In the genomic region with DNA sequence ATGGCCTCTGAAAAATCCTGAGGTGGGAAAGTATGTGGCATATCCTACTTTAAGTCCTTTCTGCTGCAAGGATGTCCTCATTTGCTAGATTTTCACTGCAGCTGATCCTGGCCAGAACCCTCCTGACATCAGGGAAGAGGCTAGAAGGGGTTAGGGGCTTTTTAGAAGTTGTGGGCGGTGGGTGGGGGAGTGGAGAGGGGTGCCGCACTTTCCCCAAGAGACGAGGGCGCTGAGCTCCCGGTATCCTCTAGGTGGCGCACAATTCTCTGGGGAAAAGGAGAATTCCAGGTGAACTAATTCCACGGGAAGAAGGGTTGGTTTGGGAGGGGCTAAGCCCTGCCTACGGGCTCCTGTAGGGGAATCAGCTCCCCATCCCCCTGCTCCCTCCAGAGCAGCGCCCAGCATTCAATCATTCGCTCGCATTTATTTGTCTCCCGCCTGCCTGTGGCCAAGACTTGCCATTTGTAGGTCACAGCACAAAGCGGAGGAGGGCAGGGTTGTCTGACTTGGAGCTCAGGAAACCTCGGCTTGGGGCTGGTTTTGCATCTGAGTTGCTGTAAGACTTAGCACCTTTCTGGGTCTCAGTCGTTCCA, we compare ENCODE assay signal across 9 cellular contexts. TPM values are rescaled to one million over a fixed set of nuclear protein-coding genes. Genes with fewer than 3 reads are reported as not detected.
DNase-seq lines count a peak whose midpoint lies in the region; ATAC-seq and TF ChIP-seq lines count a peak whose summit lies in the region.
"Had no signal": no experiment of that assay in that cellular context is flagged by ENCODE, and none has a peak within 500 bp of the region (broad histone marks: within the 10 kb centered on the region; RNA-seq: fewer than 3 reads in every experiment).

No MANE protein-coding gene starts in this region.

- no peaks in the 10 kb centered on the region for H3K36me3 ChIP-seq in Caco-2 (ENCODE audit: control insufficient read depth, insufficient read depth, low read length)
- no peaks in the 10 kb centered on the region for H3K36me3 ChIP-seq in H7 (replicated peaks; ENCODE audit: control insufficient read depth, insufficient read depth, low read length)
- H3K36me3 ChIP-seq in SJCRH30 = no peaks in the 10 kb centered on the region
- no peaks in the 10 kb centered on the region for H3K36me3 ChIP-seq in hepatocyte (replicated peaks; ENCODE audit: insufficient read depth, low read depth)
- no peaks in the 10 kb centered on the region for H3K36me3 ChIP-seq in thyroid gland
- H3K36me3 ChIP-seq: SJSA1 had no signal

- H3K9me3 ChIP-seq in Caco-2 = no peaks in the 10 kb centered on the region
- H3K9me3 ChIP-seq in SJCRH30 (replicated peaks) = no peaks in the 10 kb centered on the region
- no peaks in the 10 kb centered on the region for H3K9me3 ChIP-seq in hepatocyte (ENCODE audit: low read depth)
- no peaks in the 10 kb centered on the region for H3K9me3 ChIP-seq in thyroid gland
- H3K9me3 ChIP-seq: SJSA1 had no signal

- no peaks in the 10 kb centered on the region for H3K27me3 Mint-ChIP-seq in Caco-2 (ENCODE audit: insufficient read depth, unreplicated experiment)

- H3K27ac ChIP-seq in SJCRH30 = no peak overlapping the region
- H3K27ac ChIP-seq in hepatocyte = no peak overlapping the region
- H3K27ac ChIP-seq in thyroid gland = no peak overlapping the region
- H3K27ac ChIP-seq: SJSA1 had no signal

- H3K4me2 ChIP-seq in hepatocyte = peak overlapping the region; percentile 61

- H4K20me1 ChIP-seq in hepatocyte (ENCODE audit: insufficient read depth, poor library complexity, severe bottlenecking) = no peaks in the 10 kb centered on the region

- BruUV-seq in Caco-2 (replicated peaks; lab: Mats Ljungman, UMichigan) = no TSS peak

- ATAC-seq in GM18511 (IDR thresholded peaks at IDR 0.05; ENCODE audit: unreplicated experiment) = no peak

- no peaks in the 10 kb centered on the region for H3K79me2 ChIP-seq in hepatocyte

- H3K9me2 ChIP-seq in hepatocyte (replicated peaks; ENCODE audit: insufficient read depth) = no peaks in the 10 kb centered on the region

- POLR2A ChIA-PET in Caco-2 (lab: Charles Lee) = interaction anchor here (0.6 kb wide), 1 partner anchor 237 kb away, joined by 3 read pairs; no protein-coding TSS in a partner anchor

- TF ChIP-seq POLR2A in thyroid gland (IDR thresholded peaks at IDR 0.05) = no peak

- H3K9me3 Mint-ChIP-seq in Caco-2 (ENCODE audit: unreplicated experiment) = no peaks in the 10 kb centered on the region

- intact Hi-C loops in Caco-2 (cut with micrococcal nuclease; ENCODE audit: unreplicated experiment) (loop anchor here (1.0 to 2.0 kb wide), 4 partner anchors 54 to 119 kb away; no protein-coding TSS in a partner anchor), thyroid gland (cut with DNase I) (no loop called here)

- CTCF ChIA-PET in Caco-2 (lab: Charles Lee) = interaction anchor here (0.6 to 2.8 kb wide), 18 partner anchors 9 to 157 kb away, joined by 3 to 16 read pairs (median 3); no protein-coding TSS in a partner anchor

- WGBS in hepatocyte (ENCODE audit: low lambda C conversion rate, missing lambda C conversion rate) = 4% methylated on average over 15 of the region's 15 CpGs
- 9 to 12% methylated on average over 14 to 15 of the region's 15 CpGs for WGBS in thyroid gland, 2 donors

- no peak overlapping the region for H3K4me3 ChIP-seq in Caco-2 (ENCODE audit: low read depth, low read length)
- H3K4me3 ChIP-seq in H7 (ENCODE audit: insufficient read depth, low read depth, low read length) = peak overlapping the region; percentile 47
- H3K4me3 ChIP-seq in SJCRH30 = no peak overlapping the region
- H3K4me3 ChIP-seq in hepatocyte = no peak overlapping the region
- peak overlapping the region in 1 of 3 donors; percentile 9 for H3K4me3 ChIP-seq in thyroid gland (replicated peaks in 1 of 3)
- H3K4me3 ChIP-seq: SJSA1 had no signal

- no peaks in the 10 kb centered on the region for H3K27me3 ChIP-seq in Caco-2 (replicated peaks; ENCODE audit: control insufficient read depth, insufficient read depth, low read length)
- H3K27me3 ChIP-seq in H7 (ENCODE audit: control insufficient read depth, insufficient read depth, low read length) = peaks cover 13% of the 10 kb centered on the region
- H3K27me3 ChIP-seq in SJCRH30 = peaks cover 10% of the 10 kb centered on the region
- no peaks in the 10 kb centered on the region for H3K27me3 ChIP-seq in hepatocyte
- no peaks in the 10 kb centered on the region for H3K27me3 ChIP-seq in thyroid gland
- H3K27me3 ChIP-seq: SJSA1 had no signal

- H3K4me1 ChIP-seq in Caco-2 (peaks cover 15% of the 10 kb centered on the region), SJCRH30 (peaks cover 15% of the 10 kb centered on the region), hepatocyte (ENCODE audit: insufficient read depth) (peaks cover 38% of the 10 kb centered on the region), thyroid gland (peaks cover 9 to 16% of the 10 kb centered on the region in 2 donors)

- TF ChIP-seq CTCF in Caco-2 (IDR thresholded peaks at IDR 0.05; ENCODE audit: insufficient read depth in 1 of 2, low read depth in 1 of 2, low read length in 1 of 2, severe bottlenecking in 1 of 2, unreplicated experiment in 1 of 2) (peak; percentile 83 to 95), hepatocyte (IDR thresholded peaks at IDR 0.05; ENCODE audit: poor library complexity) (peak; percentile 85), thyroid gland (IDR thresholded peaks at IDR 0.05) (peak; percentile 29 to 79 (median 56))

- no peak overlapping the region for H3K27ac Mint-ChIP-seq in Caco-2 (ENCODE audit: unreplicated experiment)

- peaks cover 18% of the 10 kb centered on the region for H3K4me1 Mint-ChIP-seq in Caco-2 (ENCODE audit: low read depth, unreplicated experiment)

- H3K4me3 Mint-ChIP-seq in Caco-2 (ENCODE audit: unreplicated experiment) = no peak overlapping the region

- H2AFZ ChIP-seq in hepatocyte = peak overlapping the region; percentile 10

- peak; percentile 77 to 78 for DNase-seq in Caco-2
- peak; percentile 94 for DNase-seq in H7
- DNase-seq in SJCRH30 = peak; percentile 21 to 34
- DNase-seq in hepatocyte (ENCODE audit: low spot score) = peak; percentile 83
- peak; percentile 45 to 49 for DNase-seq in thyroid gland
- no peak for DNase-seq in T-helper 2 cell
- no peak for DNase-seq in epidermal melanocyte (ENCODE audit: insufficient read length, low spot score)

- no peaks in the 10 kb centered on the region for H3K36me3 Mint-ChIP-seq in Caco-2 (ENCODE audit: insufficient read depth, unreplicated experiment)

RNA-seq across cellular contexts. Expression of gene HAND1, which starts 42.9 kb away (rescaled TPM):
- total RNA-seq in Caco-2 (2022) (0.45 and 2.2 TPM in 2 replicates), hepatocyte (35.6 and 39.2 TPM in 2 replicates), thyroid gland (not detected)
- not detected in 2 replicates for total RNA-seq in H7 (2014; rRNA removed; shearing (Covaris generic))
- not detected in 2 replicates for total RNA-seq in SJCRH30 (2014; rRNA removed; shearing (Covaris generic))
- polyA plus RNA-seq in hepatocyte = 118 and 168 TPM in 2 replicates
- total RNA-seq: SJSA1 had no signal

Comparison
In these comparisons a context has a peak if more than half of its experiments do, and no peak if none do; other contexts are left out.
1. DNase-seq: peak in Caco-2 (2 of 2), H7 (single experiment), SJCRH30 (2 of 2), hepatocyte (single experiment) and thyroid gland (2 of 2); none in T-helper 2 cell (0 of 5) and epidermal melanocyte (single experiment).
2. RNA of gene HAND1, which starts 42.9 kb away (total RNA-seq): 35.6 to 39.2 TPM in hepatocyte; 0.45 to 2.2 TPM in Caco-2, not detected in H7, not detected in SJCRH30 and not detected in thyroid gland; every median in the first group is over 10 times any median in the second.
3. Peak in every context shown above with its lines, with median percentiles within 50 percentile points of each other: CTCF ChIP-seq.